1 cellular context compared by ENCODE assay signal in the genomic region with DNA sequence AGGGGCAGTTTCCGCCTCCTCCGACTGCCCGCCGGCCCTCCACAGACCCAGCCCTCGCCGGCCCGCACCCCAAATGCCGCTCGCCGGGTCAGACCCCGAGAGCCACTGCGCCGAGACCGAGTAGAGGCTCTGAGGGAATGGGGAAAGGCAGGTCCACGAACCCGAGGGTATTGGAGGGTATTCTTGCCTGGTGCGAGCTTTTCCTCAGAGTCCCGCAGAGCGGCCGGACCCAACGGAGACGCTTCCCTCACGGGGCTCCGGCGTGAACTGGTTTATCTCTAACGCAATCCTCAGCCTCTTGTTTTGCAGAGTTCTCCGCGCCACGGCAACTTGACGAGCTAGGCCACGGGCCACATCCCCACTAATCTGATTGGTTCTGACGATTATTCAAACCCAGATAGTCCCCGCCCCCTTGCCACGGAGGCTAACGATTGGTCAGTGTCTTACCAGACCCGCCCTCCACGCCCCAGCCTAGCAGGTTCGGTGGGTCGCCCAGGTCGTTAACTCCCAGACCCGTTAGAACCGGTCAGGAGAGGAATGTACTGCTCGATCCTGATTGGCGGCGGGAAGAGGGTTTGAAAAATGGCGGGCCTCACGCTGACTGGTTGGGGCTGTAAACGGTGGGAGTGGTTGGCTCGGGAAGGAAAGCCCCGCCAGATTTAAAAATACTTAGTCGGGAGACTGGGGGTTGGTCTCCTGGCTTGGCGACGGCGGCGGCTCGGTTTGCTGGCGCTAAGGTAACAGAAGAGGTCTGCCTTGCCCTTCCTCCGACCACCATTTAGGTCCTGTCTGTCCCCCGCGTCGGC.
TF ChIP-seq lines count a peak whose summit lies in the region.

A gene (minus strand): TSS at position 274 of the 806 bp plus-strand sequence. CDS start 709 bp downstream, outside the sequence.

TF ChIP-seq in K562, 482 proteins besides CTCF, POLR2A, EP300 and RAD21 (continued from another document and continues in another):
- TF ChIP-seq, protein P1, sequence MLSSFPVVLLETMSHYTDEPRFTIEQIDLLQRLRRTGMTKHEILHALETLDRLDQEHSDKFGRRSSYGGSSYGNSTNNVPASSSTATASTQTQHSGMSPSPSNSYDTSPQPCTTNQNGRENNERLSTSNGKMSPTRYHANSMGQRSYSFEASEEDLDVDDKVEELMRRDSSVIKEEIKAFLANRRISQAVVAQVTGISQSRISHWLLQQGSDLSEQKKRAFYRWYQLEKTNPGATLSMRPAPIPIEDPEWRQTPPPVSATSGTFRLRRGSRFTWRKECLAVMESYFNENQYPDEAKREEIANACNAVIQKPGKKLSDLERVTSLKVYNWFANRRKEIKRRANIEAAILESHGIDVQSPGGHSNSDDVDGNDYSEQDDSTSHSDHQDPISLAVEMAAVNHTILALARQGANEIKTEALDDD (IDR thresholded peaks at IDR 0.05), result peak; percentile 84
- TF ChIP-seq, protein P2, sequence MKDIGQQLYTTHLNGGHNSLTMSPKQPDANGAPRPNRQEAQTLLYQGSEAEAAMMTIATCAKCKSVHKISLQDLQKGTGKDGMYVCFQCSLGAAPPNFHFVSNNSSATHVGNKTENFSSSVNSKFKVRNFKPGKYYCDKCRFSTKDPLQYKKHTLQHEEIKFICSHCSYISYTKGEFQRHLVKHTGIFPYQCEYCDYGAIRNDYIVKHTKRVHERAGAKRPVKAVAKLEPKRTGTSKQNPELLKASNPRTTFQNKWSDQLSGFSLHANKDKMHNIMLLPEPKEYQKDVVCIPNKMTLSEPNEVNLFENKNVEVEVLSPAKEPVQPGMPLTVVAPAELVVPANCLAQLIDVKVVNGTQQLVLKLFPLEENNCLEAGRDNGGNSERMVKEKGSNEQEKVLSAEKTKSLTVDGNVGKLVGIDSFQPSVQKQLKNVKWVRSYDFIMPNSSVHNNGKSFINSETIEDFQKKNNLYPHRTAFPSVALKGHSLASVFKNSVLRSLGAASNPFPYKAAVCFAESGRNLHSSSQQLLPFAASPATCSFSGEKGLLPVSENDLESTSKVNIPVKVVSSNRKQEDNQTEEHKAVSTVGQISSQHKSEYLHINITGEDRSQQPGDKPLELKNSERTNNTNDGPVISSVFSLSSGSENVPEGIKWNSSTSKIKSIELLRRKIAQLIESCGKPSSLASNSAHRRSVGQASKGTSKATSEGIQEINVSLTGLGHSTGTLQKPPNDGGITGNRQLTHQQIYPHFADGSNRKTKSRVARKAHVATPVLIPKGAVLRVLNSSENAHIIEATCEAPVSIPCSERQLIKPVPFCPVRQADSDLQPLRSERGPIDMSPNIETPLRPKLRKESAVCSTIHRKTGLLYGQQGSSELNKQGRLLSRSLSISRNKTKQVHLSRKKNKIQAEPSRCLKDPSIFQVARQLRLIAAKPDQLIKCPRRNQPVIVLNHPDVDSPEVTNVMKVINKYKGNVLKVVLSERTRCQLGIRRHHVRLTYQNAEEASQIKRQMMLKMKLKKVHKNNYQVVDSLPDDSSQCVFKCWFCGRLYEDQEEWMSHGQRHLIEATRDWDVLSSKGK (CRISPR knock-in tag; IDR thresholded peaks at IDR 0.05), result no peak
- TF ChIP-seq ZSCAN29 (IDR thresholded peaks at IDR 0.05) (no peak), SRF (CRISPR knock-in tag; IDR thresholded peaks at IDR 0.05) (0 out of 4 replicates have a peak, but pooled peaks of 1 of the 2 experiments have one; percentile 36), ZC3H8 (IDR thresholded peaks at IDR 0.05) (no peak), HMGN3 (IDR thresholded peaks at IDR 0.05; ENCODE audit: borderline replicate concordance, extremely low read depth, insufficient read length, low read depth, low read length) (no peak), ZNF121 (CRISPR knock-in tag; conservative IDR thresholded peaks at IDR 0.05) (no peak), ZNF668 (CRISPR knock-in tag; IDR thresholded peaks at IDR 0.05) (no peak), CCAR2 (IDR thresholded peaks at IDR 0.05; ENCODE audit: low read depth, low read length) (no peak), SMAD2 (IDR thresholded peaks at IDR 0.05; ENCODE audit: low read depth, low read length) (no peak), ZNF444 (CRISPR knock-in tag; IDR thresholded peaks at IDR 0.05) (no peak), ETV1 (tag; conservative IDR thresholded peaks at IDR 0.05; ENCODE audit: low read depth) (peak; percentile 19; the same call in 1 of the 2 replicates), SRSF7 (optimal IDR thresholded peaks at IDR 0.05; ENCODE audit: low read depth, low read length) (no peak), ILF3 (IDR thresholded peaks at IDR 0.05; ENCODE audit: borderline replicate concordance) (no peak), ZFPM2 (CRISPR knock-in tag; IDR thresholded peaks at IDR 0.05) (0 out of 2 replicates have a peak, but pooled peaks have one; percentile 25), PPARD (CRISPR knock-in tag; IDR thresholded peaks at IDR 0.05) (no peak), RBM25 (IDR thresholded peaks at IDR 0.05; ENCODE audit: low read depth, low read length, severe bottlenecking) (peak; percentile 78), ZNF780A (CRISPR knock-in tag; IDR thresholded peaks at IDR 0.05) (no peak), GTF2E2 (tag; IDR thresholded peaks at IDR 0.05) (peak; percentile 36; the same call in 1 of the 2 replicates), HDAC1 (IDR thresholded peaks at IDR 0.05) (peak in 1 of 2 experiments; percentile 76; a peak in 1 of 4 replicates), ZFP1 (CRISPR knock-in tag; IDR thresholded peaks at IDR 0.05) (no peak), CSDE1 (IDR thresholded peaks at IDR 0.05) (peak in 1 of 2 experiments; percentile 49; a peak in 1 of 4 replicates), ZNF274 (IDR thresholded peaks at IDR 0.05; ENCODE audit: borderline replicate concordance, low read depth, low read length) (no peak), ZNF57 (CRISPR knock-in tag; IDR thresholded peaks at IDR 0.05) (no peak), ZNF41 (CRISPR knock-in tag; conservative IDR thresholded peaks at IDR 0.05) (no peak), CHD4 (IDR thresholded peaks at IDR 0.05; ENCODE audit: insufficient read depth, insufficient replicate concordance, low read depth, low read length, poor library complexity, severe bottlenecking) (no peak)
- TF ChIP-seq, protein P3, sequence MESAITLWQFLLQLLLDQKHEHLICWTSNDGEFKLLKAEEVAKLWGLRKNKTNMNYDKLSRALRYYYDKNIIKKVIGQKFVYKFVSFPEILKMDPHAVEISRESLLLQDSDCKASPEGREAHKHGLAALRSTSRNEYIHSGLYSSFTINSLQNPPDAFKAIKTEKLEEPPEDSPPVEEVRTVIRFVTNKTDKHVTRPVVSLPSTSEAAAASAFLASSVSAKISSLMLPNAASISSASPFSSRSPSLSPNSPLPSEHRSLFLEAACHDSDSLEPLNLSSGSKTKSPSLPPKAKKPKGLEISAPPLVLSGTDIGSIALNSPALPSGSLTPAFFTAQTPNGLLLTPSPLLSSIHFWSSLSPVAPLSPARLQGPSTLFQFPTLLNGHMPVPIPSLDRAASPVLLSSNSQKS (CRISPR knock-in tag; IDR thresholded peaks at IDR 0.05), result no peak
- TF ChIP-seq, protein P4, sequence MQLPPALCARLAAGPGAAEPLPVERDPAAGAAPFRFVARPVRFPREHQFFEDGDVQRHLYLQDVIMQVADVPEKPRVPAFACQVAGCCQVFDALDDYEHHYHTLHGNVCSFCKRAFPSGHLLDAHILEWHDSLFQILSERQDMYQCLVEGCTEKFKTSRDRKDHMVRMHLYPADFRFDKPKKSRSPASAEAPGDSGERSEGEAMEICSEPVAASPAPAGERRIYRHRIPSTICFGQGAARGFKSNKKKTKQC (CRISPR knock-in tag; IDR thresholded peaks at IDR 0.05), result peak; percentile 92
- TF ChIP-seq, protein P5, sequence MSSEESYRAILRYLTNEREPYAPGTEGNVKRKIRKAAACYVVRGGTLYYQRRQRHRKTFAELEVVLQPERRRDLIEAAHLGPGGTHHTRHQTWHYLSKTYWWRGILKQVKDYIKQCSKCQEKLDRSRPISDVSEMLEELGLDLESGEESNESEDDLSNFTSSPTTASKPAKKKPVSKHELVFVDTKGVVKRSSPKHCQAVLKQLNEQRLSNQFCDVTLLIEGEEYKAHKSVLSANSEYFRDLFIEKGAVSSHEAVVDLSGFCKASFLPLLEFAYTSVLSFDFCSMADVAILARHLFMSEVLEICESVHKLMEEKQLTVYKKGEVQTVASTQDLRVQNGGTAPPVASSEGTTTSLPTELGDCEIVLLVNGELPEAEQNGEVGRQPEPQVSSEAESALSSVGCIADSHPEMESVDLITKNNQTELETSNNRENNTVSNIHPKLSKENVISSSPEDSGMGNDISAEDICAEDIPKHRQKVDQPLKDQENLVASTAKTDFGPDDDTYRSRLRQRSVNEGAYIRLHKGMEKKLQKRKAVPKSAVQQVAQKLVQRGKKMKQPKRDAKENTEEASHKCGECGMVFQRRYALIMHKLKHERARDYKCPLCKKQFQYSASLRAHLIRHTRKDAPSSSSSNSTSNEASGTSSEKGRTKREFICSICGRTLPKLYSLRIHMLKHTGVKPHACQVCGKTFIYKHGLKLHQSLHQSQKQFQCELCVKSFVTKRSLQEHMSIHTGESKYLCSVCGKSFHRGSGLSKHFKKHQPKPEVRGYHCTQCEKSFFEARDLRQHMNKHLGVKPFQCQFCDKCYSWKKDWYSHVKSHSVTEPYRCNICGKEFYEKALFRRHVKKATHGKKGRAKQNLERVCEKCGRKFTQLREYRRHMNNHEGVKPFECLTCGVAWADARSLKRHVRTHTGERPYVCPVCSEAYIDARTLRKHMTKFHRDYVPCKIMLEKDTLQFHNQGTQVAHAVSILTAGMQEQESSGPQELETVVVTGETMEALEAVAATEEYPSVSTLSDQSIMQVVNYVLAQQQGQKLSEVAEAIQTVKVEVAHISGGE (CRISPR knock-in tag; IDR thresholded peaks at IDR 0.05), result peak in 1 of 3 experiments; percentile 15; a peak in 1 of 6 replicates
- TF ChIP-seq, protein P6, sequence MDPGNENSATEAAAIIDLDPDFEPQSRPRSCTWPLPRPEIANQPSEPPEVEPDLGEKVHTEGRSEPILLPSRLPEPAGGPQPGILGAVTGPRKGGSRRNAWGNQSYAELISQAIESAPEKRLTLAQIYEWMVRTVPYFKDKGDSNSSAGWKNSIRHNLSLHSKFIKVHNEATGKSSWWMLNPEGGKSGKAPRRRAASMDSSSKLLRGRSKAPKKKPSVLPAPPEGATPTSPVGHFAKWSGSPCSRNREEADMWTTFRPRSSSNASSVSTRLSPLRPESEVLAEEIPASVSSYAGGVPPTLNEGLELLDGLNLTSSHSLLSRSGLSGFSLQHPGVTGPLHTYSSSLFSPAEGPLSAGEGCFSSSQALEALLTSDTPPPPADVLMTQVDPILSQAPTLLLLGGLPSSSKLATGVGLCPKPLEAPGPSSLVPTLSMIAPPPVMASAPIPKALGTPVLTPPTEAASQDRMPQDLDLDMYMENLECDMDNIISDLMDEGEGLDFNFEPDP (CRISPR knock-in tag; IDR thresholded peaks at IDR 0.05), result no peak
- TF ChIP-seq, protein P7, sequence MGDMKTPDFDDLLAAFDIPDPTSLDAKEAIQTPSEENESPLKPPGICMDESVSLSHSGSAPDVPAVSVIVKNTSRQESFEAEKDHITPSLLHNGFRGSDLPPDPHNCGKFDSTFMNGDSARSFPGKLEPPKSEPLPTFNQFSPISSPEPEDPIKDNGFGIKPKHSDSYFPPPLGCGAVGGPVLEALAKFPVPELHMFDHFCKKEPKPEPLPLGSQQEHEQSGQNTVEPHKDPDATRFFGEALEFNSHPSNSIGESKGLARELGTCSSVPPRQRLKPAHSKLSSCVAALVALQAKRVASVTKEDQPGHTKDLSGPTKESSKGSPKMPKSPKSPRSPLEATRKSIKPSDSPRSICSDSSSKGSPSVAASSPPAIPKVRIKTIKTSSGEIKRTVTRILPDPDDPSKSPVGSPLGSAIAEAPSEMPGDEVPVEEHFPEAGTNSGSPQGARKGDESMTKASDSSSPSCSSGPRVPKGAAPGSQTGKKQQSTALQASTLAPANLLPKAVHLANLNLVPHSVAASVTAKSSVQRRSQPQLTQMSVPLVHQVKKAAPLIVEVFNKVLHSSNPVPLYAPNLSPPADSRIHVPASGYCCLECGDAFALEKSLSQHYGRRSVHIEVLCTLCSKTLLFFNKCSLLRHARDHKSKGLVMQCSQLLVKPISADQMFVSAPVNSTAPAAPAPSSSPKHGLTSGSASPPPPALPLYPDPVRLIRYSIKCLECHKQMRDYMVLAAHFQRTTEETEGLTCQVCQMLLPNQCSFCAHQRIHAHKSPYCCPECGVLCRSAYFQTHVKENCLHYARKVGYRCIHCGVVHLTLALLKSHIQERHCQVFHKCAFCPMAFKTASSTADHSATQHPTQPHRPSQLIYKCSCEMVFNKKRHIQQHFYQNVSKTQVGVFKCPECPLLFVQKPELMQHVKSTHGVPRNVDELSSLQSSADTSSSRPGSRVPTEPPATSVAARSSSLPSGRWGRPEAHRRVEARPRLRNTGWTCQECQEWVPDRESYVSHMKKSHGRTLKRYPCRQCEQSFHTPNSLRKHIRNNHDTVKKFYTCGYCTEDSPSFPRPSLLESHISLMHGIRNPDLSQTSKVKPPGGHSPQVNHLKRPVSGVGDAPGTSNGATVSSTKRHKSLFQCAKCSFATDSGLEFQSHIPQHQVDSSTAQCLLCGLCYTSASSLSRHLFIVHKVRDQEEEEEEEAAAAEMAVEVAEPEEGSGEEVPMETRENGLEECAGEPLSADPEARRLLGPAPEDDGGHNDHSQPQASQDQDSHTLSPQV (IDR thresholded peaks at IDR 0.05), result no peak
- TF ChIP-seq, protein P8, sequence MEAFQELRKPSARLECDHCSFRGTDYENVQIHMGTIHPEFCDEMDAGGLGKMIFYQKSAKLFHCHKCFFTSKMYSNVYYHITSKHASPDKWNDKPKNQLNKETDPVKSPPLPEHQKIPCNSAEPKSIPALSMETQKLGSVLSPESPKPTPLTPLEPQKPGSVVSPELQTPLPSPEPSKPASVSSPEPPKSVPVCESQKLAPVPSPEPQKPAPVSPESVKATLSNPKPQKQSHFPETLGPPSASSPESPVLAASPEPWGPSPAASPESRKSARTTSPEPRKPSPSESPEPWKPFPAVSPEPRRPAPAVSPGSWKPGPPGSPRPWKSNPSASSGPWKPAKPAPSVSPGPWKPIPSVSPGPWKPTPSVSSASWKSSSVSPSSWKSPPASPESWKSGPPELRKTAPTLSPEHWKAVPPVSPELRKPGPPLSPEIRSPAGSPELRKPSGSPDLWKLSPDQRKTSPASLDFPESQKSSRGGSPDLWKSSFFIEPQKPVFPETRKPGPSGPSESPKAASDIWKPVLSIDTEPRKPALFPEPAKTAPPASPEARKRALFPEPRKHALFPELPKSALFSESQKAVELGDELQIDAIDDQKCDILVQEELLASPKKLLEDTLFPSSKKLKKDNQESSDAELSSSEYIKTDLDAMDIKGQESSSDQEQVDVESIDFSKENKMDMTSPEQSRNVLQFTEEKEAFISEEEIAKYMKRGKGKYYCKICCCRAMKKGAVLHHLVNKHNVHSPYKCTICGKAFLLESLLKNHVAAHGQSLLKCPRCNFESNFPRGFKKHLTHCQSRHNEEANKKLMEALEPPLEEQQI (IDR thresholded peaks at IDR 0.05), result peak; percentile 99
- TF ChIP-seq, protein P9, sequence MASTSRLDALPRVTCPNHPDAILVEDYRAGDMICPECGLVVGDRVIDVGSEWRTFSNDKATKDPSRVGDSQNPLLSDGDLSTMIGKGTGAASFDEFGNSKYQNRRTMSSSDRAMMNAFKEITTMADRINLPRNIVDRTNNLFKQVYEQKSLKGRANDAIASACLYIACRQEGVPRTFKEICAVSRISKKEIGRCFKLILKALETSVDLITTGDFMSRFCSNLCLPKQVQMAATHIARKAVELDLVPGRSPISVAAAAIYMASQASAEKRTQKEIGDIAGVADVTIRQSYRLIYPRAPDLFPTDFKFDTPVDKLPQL (IDR thresholded peaks at IDR 0.05; ENCODE audit: extremely low read depth, insufficient read length), result peak; percentile 86
- TF ChIP-seq, protein P10, sequence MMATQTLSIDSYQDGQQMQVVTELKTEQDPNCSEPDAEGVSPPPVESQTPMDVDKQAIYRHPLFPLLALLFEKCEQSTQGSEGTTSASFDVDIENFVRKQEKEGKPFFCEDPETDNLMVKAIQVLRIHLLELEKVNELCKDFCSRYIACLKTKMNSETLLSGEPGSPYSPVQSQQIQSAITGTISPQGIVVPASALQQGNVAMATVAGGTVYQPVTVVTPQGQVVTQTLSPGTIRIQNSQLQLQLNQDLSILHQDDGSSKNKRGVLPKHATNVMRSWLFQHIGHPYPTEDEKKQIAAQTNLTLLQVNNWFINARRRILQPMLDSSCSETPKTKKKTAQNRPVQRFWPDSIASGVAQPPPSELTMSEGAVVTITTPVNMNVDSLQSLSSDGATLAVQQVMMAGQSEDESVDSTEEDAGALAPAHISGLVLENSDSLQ (IDR thresholded peaks at IDR 0.05), result peak; percentile 88
